8 cellular contexts compared by ENCODE assay signal in genomic region chr16:28538733-28539596, GRCh38.
DNase-seq lines count a peak whose midpoint lies in the region; ATAC-seq lines count a peak whose summit lies in the region.

Gene NUPR1 (minus strand): TSS chr16:28538974. CDS start chr16:28538907, 67 bp downstream.

- ATAC-seq in GM18867 (IDR thresholded peaks at IDR 0.05; ENCODE audit: unreplicated experiment), result no peak
- no peak for ATAC-seq in GM21619 (IDR thresholded peaks at IDR 0.05; ENCODE audit: unreplicated experiment)

- peaks cover 22% of the 10 kb centered on the region for H3K4me1 ChIP-seq in mucosa of stomach (ENCODE audit: control insufficient read depth, insufficient read depth, low read length)

- H3K9me3 ChIP-seq in mucosa of stomach (ENCODE audit: control insufficient read depth, low read length), result no peaks in the 10 kb centered on the region

- no peak within 1 kb of the TSS for H3K4me3 ChIP-seq in mucosa of stomach (ENCODE audit: low read length)

- H3K9ac ChIP-seq in mucosa of stomach (ENCODE audit: low read length), result peak within 1 kb of the TSS; percentile 58

- no peaks in the 10 kb centered on the region for H3K36me3 ChIP-seq in mucosa of stomach (ENCODE audit: control insufficient read depth, insufficient read depth, low read length)

- no peaks in the 10 kb centered on the region for H3K27me3 ChIP-seq in mucosa of stomach (ENCODE audit: control insufficient read depth, insufficient read depth, low read length)

- DNase-seq in AG08396 (ENCODE audit: low spot score), result peak; percentile 95
- DNase-seq in NCI-H446 treated with DMSO at 0.1 percent for 48 hours (lab: John Stamatoyannopoulos, UW), result peak; percentile 90
- peak; percentile 87 for DNase-seq in epidermal melanocyte (ENCODE audit: insufficient read length, low spot score)
- DNase-seq in DMS114 treated with DMSO at 0.1 percent for 48 hours (lab: John Stamatoyannopoulos, UW; ENCODE audit: unreplicated experiment), result no peak
- DNase-seq in NCI-H526 (lab: John Stamatoyannopoulos, UW), result no peak

Comparison
In these comparisons a context has a peak if more than half of its experiments do, and no peak if none do; other contexts are left out.
1. DNase-seq: peak in AG08396 (single experiment), NCI-H446 treated with DMSO at 0.1 percent for 48 hours (single experiment) and epidermal melanocyte (single experiment); none in DMS114 treated with DMSO at 0.1 percent for 48 hours (single experiment) and NCI-H526 (0 of 2).